Comparison of ENCODE assay signal across 1 cellular context in genomic region chr11:60378359-60378758, GRCh38.
TF ChIP-seq lines count a peak whose summit lies in the region.

A gene with protein sequence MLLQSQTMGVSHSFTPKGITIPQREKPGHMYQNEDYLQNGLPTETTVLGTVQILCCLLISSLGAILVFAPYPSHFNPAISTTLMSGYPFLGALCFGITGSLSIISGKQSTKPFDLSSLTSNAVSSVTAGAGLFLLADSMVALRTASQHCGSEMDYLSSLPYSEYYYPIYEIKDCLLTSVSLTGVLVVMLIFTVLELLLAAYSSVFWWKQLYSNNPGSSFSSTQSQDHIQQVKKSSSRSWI (plus strand): TSS chr11:60378532. CDS start chr11:60383142, 4,610 bp downstream.

TF ChIP-seq in GM23338, 12 proteins besides CTCF, POLR2A, EP300 and RAD21 (continued from another document):
- TF ChIP-seq EZH2phosphoT487 (IDR thresholded peaks at IDR 0.05; ENCODE audit: unreplicated experiment): no peak
